1 cellular context compared by ENCODE assay signal in the genomic region with DNA sequence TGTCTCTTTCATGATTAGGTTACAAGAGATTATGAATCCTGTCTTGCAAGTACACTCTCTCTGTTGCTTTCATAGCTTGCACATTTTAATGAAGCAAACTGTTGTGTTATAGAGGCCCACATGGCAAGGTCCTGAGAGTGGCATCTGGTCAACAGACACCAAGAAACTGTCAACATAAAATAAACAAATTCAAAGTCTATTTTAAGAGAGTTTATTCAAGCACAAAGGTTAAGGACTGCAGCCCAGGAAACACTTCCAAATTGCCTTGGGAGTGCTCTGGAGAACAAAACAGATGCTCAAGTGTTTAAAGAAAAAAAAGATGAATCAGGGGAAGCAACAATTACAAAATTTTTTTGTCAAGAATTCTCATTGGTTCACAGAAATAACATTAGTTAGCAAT.
TF ChIP-seq lines count a peak whose summit lies in the region.

No MANE protein-coding gene starts in this region.

TF ChIP-seq in HepG2, 621 proteins besides CTCF, POLR2A, EP300 and RAD21:
- TF ChIP-seq, protein P1, sequence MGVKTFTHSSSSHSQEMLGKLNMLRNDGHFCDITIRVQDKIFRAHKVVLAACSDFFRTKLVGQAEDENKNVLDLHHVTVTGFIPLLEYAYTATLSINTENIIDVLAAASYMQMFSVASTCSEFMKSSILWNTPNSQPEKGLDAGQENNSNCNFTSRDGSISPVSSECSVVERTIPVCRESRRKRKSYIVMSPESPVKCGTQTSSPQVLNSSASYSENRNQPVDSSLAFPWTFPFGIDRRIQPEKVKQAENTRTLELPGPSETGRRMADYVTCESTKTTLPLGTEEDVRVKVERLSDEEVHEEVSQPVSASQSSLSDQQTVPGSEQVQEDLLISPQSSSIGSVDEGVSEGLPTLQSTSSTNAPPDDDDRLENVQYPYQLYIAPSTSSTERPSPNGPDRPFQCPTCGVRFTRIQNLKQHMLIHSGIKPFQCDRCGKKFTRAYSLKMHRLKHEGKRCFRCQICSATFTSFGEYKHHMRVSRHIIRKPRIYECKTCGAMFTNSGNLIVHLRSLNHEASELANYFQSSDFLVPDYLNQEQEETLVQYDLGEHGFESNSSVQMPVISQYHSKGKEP (CRISPR knock-in tag; IDR thresholded peaks at IDR 0.05): no peak
- TF ChIP-seq ZSCAN21 (CRISPR knock-in tag; IDR thresholded peaks at IDR 0.05; ENCODE audit: borderline replicate concordance) (no peak), ZNF776 (CRISPR knock-in tag; IDR thresholded peaks at IDR 0.05) (no peak)
